Comparison of ENCODE assay signal across 8 cellular contexts in genomic region chr1:151399890-151400235, GRCh38. TPM values are rescaled to one million over a fixed set of nuclear protein-coding genes. Genes with fewer than 3 reads are reported as not detected.
DNase-seq lines count a peak whose midpoint lies in the region; ATAC-seq and TF ChIP-seq lines count a peak whose summit lies in the region.

No MANE protein-coding gene starts in this region.

- CTCF ChIA-PET in activated naive CD4-positive, alpha-beta T cell treated with anti-CD3 and anti-CD28 coated beads, Interleukin-2, amount 10 ng/mL, durations not matched to agents 7 days and 5 days (lab: Charles Lee) = interaction anchor here (0.9 kb wide), 1 partner anchor 59 kb away, joined by 4 read pairs; no protein-coding TSS in a partner anchor

- H3K9me3 Mint-ChIP-seq in activated naive CD4-positive, alpha-beta T cell treated with anti-CD3 and anti-CD28 coated beads, Interleukin-2, amount 10 ng/mL, durations not matched to agents 7 days and 5 days = no peaks in the 10 kb centered on the region

- H3K9ac ChIP-seq in rectal smooth muscle tissue (ENCODE audit: low read length) = peak overlapping the region; percentile 60

- peak overlapping the region; percentile 97 for H3K27ac Mint-ChIP-seq in activated naive CD4-positive, alpha-beta T cell treated with anti-CD3 and anti-CD28 coated beads, Interleukin-2, amount 10 ng/mL, durations not matched to agents 7 days and 5 days

- H3K27ac ChIP-seq in heart right ventricle = peak overlapping the region; percentile 73 to 94 (median 91)
- peak overlapping the region; percentile 79 for H3K27ac ChIP-seq in rectal smooth muscle tissue (ENCODE audit: low read depth, low read length)

- H3K4me3 Mint-ChIP-seq in activated naive CD4-positive, alpha-beta T cell treated with anti-CD3 and anti-CD28 coated beads, Interleukin-2, amount 10 ng/mL, durations not matched to agents 7 days and 5 days = peak overlapping the region; percentile 81

- H3K4me3 ChIP-seq in heart right ventricle (peak overlapping the region; percentile 72 to 99 (median 86)), rectal smooth muscle tissue (ENCODE audit: low read length) (peak overlapping the region; percentile 87)

- H3K27me3 ChIP-seq in heart right ventricle (no peaks in the 10 kb centered on the region), rectal smooth muscle tissue (ENCODE audit: control insufficient read depth, insufficient read depth, low read length) (no peaks in the 10 kb centered on the region)

- peaks cover 38% of the 10 kb centered on the region for H3K36me3 Mint-ChIP-seq in activated naive CD4-positive, alpha-beta T cell treated with anti-CD3 and anti-CD28 coated beads, Interleukin-2, amount 10 ng/mL, durations not matched to agents 7 days and 5 days

- H3K27me3 Mint-ChIP-seq in activated naive CD4-positive, alpha-beta T cell treated with anti-CD3 and anti-CD28 coated beads, Interleukin-2, amount 10 ng/mL, durations not matched to agents 7 days and 5 days = peaks cover 12% of the 10 kb centered on the region

- H3K4me1 ChIP-seq in heart right ventricle = peaks cover 7 to 22% (median 15%) of the 10 kb centered on the region in 9 donors
- H3K4me1 ChIP-seq in rectal smooth muscle tissue (ENCODE audit: control insufficient read depth, insufficient read depth, low read length) = peaks cover 7% of the 10 kb centered on the region

- 0% methylated on average over 19 of the region's 19 CpGs for WGBS in heart right ventricle, 2 donors

- intact Hi-C loops in heart right ventricle (cut with DNase I) = loop anchor here (1.0 to 10.0 kb wide), 11 partner anchors 38 to 205 kb away; partner anchors contain the start of genes RFX5 (in 4 of the 10), PIP5K1A (in 1 of the 10), VPS72 (in 1 of the 10) and ZNF687 (in 1 of the 10)

- in situ Hi-C loops in G401 (cut with HindIII; ENCODE audit: low sequenced_read_pairs) = no loop called here

- H3K4me1 Mint-ChIP-seq in activated naive CD4-positive, alpha-beta T cell treated with anti-CD3 and anti-CD28 coated beads, Interleukin-2, amount 10 ng/mL, durations not matched to agents 7 days and 5 days = peaks cover 31% of the 10 kb centered on the region

- H3K36me3 ChIP-seq in heart right ventricle (peaks cover 0 to 46% (median 36%) of the 10 kb centered on the region in 9 donors), rectal smooth muscle tissue (ENCODE audit: control insufficient read depth, insufficient read depth, low read length) (peaks cover 7% of the 10 kb centered on the region)

- peaks cover 0 to under 1% (median 0%) of the 10 kb centered on the region in 11 donors for H3K9me3 ChIP-seq in heart right ventricle

- DNase-seq in G401 (ENCODE audit: low spot score) (peak; percentile 12), HPDE6-E6E7 (ENCODE audit: extremely low spot score) (peak; percentile 13), heart right ventricle (no peak), epidermal melanocyte (ENCODE audit: insufficient read length, low spot score) (no peak)
- DNase-seq in activated naive CD4-positive, alpha-beta T cell treated with anti-CD3 and anti-CD28 coated beads, Interleukin-2, amount 10 ng/mL, durations not matched to agents 7 days and 5 days = peak; percentile 43
- no peak for DNase-seq in effector CD4-positive, alpha-beta T cell

- peak; percentile 10 to 56 (median 34) for ATAC-seq in heart right ventricle
- ATAC-seq in GM21576 (IDR thresholded peaks at IDR 0.05; ENCODE audit: unreplicated experiment) = no peak

- no peak for TF ChIP-seq CTCF in heart right ventricle (IDR thresholded peaks at IDR 0.05)

RNA-seq across cellular contexts. Expression of gene PSMB4, which starts 0.5 kb away (rescaled TPM):
- 518 and 580 TPM in 2 replicates for total RNA-seq in G401 (2014; rRNA removed; shearing (Covaris generic))
- 100 to 1,000 TPM; 169 to 241 (median 203) TPM for total RNA-seq in heart right ventricle
- 100 to 1,000 TPM; 343 to 441 TPM for polyA plus RNA-seq in heart right ventricle

RNA-seq across cellular contexts. Expression of gene SELENBP1, which starts 27.4 kb away (rescaled TPM):
- total RNA-seq in G401 (2014; rRNA removed; shearing (Covaris generic)) = 0.27 TPM in 1 of 2 replicates, not detected in the other
- total RNA-seq in heart right ventricle = 100 to 1,000 TPM in 1 of 10 donors, 10 to 100 TPM in 9; 32.3 to 112 (median 59.7) TPM
- 10 to 100 TPM; 20.7 to 54.1 TPM for polyA plus RNA-seq in heart right ventricle

RNA-seq across cellular contexts. Expression of gene RFX5, which starts 52.8 kb away (rescaled TPM):
- total RNA-seq in G401 (2014; rRNA removed; shearing (Covaris generic)) = 102 and 125 TPM in 2 replicates
- 10 to 100 TPM; 12.6 to 38.4 (median 24.0) TPM for total RNA-seq in heart right ventricle
- polyA plus RNA-seq in heart right ventricle = 1 to 10 TPM; 6.5 to 8.9 TPM

RNA-seq across cellular contexts. Expression of gene POGZ, which starts 59.4 kb away (rescaled TPM):
- 6.9 and 14.0 TPM in 2 replicates for total RNA-seq in G401 (2014; rRNA removed; shearing (Covaris generic))
- total RNA-seq in heart right ventricle = 10 to 100 TPM; 36.7 to 58.6 (median 48.9) TPM
- polyA plus RNA-seq in heart right ventricle = 10 to 100 TPM in 1 of 2 donors, 1 to 10 TPM in 1; 8.2 to 34.7 TPM

Comparison
In these comparisons a context has a peak if more than half of its experiments do, and no peak if none do; other contexts are left out.
1. DNase-seq: peak in G401 (single experiment), HPDE6-E6E7 (single experiment) and activated naive CD4-positive, alpha-beta T cell treated with anti-CD3 and anti-CD28 coated beads, Interleukin-2, amount 10 ng/mL, durations not matched to agents 7 days and 5 days (single experiment); none in heart right ventricle (0 of 2), effector CD4-positive, alpha-beta T cell (single experiment) and epidermal melanocyte (single experiment).
2. RNA of gene SELENBP1, which starts 27.4 kb away (total RNA-seq): 32.3 to 112 TPM in heart right ventricle; 0.27 TPM in G401; every median in the first group is over 10 times any median in the second.